Comparison of ENCODE assay signal across 1 cellular context in the genomic region with DNA sequence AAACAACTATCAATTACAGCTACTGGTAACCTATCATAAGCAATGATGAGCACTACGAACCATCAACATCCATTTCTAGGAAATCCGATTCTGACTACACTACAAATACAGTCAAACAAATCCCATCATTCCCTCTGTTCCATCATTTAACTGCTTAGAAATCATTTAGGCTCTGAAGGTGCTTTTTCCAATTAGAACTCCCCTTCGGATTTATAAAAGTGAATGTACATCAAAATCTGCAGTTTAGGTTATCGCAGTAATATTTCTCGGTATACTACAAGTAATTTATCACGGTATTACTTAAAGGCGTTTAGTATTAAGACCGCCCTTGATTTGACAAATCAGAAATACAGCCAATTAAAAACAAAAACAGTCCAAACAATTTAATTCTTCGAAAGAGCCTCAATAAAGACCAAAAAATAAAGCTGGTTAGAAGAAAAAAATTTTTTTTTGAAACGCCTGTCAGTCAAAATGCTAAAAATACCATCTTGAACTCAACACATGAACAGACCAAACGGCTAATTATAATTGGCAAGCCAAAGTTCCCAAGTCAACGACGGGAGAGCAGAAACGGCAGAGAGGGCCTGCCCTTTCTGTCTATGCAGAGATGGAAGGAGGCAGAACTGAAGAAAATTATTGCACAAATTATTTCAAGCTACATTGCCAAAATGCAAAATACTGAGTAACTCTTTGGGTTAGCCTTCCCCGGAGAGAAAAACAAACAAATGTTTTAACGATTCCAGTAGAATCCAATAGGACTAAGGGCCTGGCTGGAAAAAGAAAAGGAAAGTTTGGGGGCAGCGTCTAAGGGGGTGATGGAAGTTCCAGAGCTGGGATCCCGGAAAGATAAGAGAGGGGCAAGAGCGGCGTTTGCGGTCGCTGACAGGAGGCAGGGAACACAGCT.
A peak's percentile ranks its signal among the peaks of the same experiment; 100 is the strongest.
TF ChIP-seq lines count a peak whose summit lies in the region.

No MANE protein-coding gene starts in this region.

TF ChIP-seq in HepG2, 621 proteins besides CTCF, POLR2A, EP300 and RAD21 (continued from another document and continues in another):
- TF ChIP-seq, protein P1, sequence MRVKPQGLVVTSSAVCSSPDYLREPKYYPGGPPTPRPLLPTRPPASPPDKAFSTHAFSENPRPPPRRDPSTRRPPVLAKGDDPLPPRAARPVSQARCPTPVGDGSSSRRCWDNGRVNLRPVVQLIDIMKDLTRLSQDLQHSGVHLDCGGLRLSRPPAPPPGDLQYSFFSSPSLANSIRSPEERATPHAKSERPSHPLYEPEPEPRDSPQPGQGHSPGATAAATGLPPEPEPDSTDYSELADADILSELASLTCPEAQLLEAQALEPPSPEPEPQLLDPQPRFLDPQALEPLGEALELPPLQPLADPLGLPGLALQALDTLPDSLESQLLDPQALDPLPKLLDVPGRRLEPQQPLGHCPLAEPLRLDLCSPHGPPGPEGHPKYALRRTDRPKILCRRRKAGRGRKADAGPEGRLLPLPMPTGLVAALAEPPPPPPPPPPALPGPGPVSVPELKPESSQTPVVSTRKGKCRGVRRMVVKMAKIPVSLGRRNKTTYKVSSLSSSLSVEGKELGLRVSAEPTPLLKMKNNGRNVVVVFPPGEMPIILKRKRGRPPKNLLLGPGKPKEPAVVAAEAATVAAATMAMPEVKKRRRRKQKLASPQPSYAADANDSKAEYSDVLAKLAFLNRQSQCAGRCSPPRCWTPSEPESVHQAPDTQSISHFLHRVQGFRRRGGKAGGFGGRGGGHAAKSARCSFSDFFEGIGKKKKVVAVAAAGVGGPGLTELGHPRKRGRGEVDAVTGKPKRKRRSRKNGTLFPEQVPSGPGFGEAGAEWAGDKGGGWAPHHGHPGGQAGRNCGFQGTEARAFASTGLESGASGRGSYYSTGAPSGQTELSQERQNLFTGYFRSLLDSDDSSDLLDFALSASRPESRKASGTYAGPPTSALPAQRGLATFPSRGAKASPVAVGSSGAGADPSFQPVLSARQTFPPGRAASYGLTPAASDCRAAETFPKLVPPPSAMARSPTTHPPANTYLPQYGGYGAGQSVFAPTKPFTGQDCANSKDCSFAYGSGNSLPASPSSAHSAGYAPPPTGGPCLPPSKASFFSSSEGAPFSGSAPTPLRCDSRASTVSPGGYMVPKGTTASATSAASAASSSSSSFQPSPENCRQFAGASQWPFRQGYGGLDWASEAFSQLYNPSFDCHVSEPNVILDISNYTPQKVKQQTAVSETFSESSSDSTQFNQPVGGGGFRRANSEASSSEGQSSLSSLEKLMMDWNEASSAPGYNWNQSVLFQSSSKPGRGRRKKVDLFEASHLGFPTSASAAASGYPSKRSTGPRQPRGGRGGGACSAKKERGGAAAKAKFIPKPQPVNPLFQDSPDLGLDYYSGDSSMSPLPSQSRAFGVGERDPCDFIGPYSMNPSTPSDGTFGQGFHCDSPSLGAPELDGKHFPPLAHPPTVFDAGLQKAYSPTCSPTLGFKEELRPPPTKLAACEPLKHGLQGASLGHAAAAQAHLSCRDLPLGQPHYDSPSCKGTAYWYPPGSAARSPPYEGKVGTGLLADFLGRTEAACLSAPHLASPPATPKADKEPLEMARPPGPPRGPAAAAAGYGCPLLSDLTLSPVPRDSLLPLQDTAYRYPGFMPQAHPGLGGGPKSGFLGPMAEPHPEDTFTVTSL (CRISPR knock-in tag; IDR thresholded peaks at IDR 0.05; ENCODE audit: borderline replicate concordance), result peak; percentile 33; the same call in 1 of the 2 replicates
- TF ChIP-seq, protein P2, sequence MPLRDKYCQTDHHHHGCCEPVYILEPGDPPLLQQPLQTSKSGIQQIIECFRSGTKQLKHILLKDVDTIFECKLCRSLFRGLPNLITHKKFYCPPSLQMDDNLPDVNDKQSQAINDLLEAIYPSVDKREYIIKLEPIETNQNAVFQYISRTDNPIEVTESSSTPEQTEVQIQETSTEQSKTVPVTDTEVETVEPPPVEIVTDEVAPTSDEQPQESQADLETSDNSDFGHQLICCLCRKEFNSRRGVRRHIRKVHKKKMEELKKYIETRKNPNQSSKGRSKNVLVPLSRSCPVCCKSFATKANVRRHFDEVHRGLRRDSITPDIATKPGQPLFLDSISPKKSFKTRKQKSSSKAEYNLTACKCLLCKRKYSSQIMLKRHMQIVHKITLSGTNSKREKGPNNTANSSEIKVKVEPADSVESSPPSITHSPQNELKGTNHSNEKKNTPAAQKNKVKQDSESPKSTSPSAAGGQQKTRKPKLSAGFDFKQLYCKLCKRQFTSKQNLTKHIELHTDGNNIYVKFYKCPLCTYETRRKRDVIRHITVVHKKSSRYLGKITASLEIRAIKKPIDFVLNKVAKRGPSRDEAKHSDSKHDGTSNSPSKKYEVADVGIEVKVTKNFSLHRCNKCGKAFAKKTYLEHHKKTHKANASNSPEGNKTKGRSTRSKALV (CRISPR knock-in tag; IDR thresholded peaks at IDR 0.05), result 0 out of 2 replicates have a peak, but pooled peaks have one; percentile 40
- TF ChIP-seq ZSCAN31 (CRISPR knock-in tag; IDR thresholded peaks at IDR 0.05; ENCODE audit: low read depth) (no peak), ZNF30 (CRISPR knock-in tag; IDR thresholded peaks at IDR 0.05) (no peak; the same call in 1 of the 2 replicates), ZBTB21 (CRISPR knock-in tag; IDR thresholded peaks at IDR 0.05) (no peak), MEF2D (CRISPR knock-in tag; IDR thresholded peaks at IDR 0.05) (no peak), NFIC (IDR thresholded peaks at IDR 0.05; ENCODE audit: low read length) (peak; percentile 50; the same call in 1 of the 2 replicates), CBX2 (IDR thresholded peaks at IDR 0.05; ENCODE audit: low read depth, low read length) (no peak), CBX2 (CRISPR knock-in tag; IDR thresholded peaks at IDR 0.05; ENCODE audit: low read depth) (no peak), ZNF883 (CRISPR knock-in tag; IDR thresholded peaks at IDR 0.05; ENCODE audit: not compliant biosample characterization) (no peak), TP53 (CRISPR knock-in tag; conservative IDR thresholded peaks at IDR 0.05) (peak; percentile 69; the same call in 1 of the 2 replicates), ZNF282 (IDR thresholded peaks at IDR 0.05; ENCODE audit: partially characterized antibody) (no peak), ZNF468 (CRISPR knock-in tag; IDR thresholded peaks at IDR 0.05) (no peak), SALL1 (CRISPR knock-in tag; IDR thresholded peaks at IDR 0.05) (no peak), KLF12 (CRISPR knock-in tag; IDR thresholded peaks at IDR 0.05; ENCODE audit: borderline replicate concordance) (peak; percentile 33; the same call in 1 of the 2 replicates), NKX3-1 (CRISPR knock-in tag; IDR thresholded peaks at IDR 0.05) (peak; percentile 63; the same call in 1 of the 2 replicates), HIVEP1 (CRISPR knock-in tag; IDR thresholded peaks at IDR 0.05) (no peak), BCL6 (CRISPR knock-in tag; IDR thresholded peaks at IDR 0.05) (peak; percentile 82), SKI (IDR thresholded peaks at IDR 0.05; ENCODE audit: partially characterized antibody) (no peak), SP2 (CRISPR knock-in tag; IDR thresholded peaks at IDR 0.05) (no peak)
- TF ChIP-seq, protein P3, sequence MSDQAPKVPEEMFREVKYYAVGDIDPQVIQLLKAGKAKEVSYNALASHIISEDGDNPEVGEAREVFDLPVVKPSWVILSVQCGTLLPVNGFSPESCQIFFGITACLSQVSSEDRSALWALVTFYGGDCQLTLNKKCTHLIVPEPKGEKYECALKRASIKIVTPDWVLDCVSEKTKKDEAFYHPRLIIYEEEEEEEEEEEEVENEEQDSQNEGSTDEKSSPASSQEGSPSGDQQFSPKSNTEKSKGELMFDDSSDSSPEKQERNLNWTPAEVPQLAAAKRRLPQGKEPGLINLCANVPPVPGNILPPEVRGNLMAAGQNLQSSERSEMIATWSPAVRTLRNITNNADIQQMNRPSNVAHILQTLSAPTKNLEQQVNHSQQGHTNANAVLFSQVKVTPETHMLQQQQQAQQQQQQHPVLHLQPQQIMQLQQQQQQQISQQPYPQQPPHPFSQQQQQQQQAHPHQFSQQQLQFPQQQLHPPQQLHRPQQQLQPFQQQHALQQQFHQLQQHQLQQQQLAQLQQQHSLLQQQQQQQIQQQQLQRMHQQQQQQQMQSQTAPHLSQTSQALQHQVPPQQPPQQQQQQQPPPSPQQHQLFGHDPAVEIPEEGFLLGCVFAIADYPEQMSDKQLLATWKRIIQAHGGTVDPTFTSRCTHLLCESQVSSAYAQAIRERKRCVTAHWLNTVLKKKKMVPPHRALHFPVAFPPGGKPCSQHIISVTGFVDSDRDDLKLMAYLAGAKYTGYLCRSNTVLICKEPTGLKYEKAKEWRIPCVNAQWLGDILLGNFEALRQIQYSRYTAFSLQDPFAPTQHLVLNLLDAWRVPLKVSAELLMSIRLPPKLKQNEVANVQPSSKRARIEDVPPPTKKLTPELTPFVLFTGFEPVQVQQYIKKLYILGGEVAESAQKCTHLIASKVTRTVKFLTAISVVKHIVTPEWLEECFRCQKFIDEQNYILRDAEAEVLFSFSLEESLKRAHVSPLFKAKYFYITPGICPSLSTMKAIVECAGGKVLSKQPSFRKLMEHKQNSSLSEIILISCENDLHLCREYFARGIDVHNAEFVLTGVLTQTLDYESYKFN (CRISPR knock-in tag; conservative IDR thresholded peaks at IDR 0.05), result no peak
- TF ChIP-seq, protein P4, sequence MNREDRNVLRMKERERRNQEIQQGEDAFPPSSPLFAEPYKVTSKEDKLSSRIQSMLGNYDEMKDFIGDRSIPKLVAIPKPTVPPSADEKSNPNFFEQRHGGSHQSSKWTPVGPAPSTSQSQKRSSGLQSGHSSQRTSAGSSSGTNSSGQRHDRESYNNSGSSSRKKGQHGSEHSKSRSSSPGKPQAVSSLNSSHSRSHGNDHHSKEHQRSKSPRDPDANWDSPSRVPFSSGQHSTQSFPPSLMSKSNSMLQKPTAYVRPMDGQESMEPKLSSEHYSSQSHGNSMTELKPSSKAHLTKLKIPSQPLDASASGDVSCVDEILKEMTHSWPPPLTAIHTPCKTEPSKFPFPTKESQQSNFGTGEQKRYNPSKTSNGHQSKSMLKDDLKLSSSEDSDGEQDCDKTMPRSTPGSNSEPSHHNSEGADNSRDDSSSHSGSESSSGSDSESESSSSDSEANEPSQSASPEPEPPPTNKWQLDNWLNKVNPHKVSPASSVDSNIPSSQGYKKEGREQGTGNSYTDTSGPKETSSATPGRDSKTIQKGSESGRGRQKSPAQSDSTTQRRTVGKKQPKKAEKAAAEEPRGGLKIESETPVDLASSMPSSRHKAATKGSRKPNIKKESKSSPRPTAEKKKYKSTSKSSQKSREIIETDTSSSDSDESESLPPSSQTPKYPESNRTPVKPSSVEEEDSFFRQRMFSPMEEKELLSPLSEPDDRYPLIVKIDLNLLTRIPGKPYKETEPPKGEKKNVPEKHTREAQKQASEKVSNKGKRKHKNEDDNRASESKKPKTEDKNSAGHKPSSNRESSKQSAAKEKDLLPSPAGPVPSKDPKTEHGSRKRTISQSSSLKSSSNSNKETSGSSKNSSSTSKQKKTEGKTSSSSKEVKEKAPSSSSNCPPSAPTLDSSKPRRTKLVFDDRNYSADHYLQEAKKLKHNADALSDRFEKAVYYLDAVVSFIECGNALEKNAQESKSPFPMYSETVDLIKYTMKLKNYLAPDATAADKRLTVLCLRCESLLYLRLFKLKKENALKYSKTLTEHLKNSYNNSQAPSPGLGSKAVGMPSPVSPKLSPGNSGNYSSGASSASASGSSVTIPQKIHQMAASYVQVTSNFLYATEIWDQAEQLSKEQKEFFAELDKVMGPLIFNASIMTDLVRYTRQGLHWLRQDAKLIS (CRISPR knock-in tag; IDR thresholded peaks at IDR 0.05), result peak; percentile 49; the same call in 1 of the 2 replicates
- TF ChIP-seq, protein P5, sequence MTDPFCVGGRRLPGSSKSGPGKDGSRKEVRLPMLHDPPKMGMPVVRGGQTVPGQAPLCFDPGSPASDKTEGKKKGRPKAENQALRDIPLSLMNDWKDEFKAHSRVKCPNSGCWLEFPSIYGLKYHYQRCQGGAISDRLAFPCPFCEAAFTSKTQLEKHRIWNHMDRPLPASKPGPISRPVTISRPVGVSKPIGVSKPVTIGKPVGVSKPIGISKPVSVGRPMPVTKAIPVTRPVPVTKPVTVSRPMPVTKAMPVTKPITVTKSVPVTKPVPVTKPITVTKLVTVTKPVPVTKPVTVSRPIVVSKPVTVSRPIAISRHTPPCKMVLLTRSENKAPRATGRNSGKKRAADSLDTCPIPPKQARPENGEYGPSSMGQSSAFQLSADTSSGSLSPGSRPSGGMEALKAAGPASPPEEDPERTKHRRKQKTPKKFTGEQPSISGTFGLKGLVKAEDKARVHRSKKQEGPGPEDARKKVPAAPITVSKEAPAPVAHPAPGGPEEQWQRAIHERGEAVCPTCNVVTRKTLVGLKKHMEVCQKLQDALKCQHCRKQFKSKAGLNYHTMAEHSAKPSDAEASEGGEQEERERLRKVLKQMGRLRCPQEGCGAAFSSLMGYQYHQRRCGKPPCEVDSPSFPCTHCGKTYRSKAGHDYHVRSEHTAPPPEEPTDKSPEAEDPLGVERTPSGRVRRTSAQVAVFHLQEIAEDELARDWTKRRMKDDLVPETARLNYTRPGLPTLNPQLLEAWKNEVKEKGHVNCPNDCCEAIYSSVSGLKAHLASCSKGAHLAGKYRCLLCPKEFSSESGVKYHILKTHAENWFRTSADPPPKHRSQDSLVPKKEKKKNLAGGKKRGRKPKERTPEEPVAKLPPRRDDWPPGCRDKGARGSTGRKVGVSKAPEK (CRISPR knock-in tag; IDR thresholded peaks at IDR 0.05; ENCODE audit: borderline replicate concordance), result 0 out of 2 replicates have a peak, but pooled peaks have one; percentile 27
- TF ChIP-seq, protein P6, sequence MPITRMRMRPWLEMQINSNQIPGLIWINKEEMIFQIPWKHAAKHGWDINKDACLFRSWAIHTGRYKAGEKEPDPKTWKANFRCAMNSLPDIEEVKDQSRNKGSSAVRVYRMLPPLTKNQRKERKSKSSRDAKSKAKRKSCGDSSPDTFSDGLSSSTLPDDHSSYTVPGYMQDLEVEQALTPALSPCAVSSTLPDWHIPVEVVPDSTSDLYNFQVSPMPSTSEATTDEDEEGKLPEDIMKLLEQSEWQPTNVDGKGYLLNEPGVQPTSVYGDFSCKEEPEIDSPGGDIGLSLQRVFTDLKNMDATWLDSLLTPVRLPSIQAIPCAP (CRISPR knock-in tag; IDR thresholded peaks at IDR 0.05; ENCODE audit: low read depth), result no peak
- TF ChIP-seq, protein P7, sequence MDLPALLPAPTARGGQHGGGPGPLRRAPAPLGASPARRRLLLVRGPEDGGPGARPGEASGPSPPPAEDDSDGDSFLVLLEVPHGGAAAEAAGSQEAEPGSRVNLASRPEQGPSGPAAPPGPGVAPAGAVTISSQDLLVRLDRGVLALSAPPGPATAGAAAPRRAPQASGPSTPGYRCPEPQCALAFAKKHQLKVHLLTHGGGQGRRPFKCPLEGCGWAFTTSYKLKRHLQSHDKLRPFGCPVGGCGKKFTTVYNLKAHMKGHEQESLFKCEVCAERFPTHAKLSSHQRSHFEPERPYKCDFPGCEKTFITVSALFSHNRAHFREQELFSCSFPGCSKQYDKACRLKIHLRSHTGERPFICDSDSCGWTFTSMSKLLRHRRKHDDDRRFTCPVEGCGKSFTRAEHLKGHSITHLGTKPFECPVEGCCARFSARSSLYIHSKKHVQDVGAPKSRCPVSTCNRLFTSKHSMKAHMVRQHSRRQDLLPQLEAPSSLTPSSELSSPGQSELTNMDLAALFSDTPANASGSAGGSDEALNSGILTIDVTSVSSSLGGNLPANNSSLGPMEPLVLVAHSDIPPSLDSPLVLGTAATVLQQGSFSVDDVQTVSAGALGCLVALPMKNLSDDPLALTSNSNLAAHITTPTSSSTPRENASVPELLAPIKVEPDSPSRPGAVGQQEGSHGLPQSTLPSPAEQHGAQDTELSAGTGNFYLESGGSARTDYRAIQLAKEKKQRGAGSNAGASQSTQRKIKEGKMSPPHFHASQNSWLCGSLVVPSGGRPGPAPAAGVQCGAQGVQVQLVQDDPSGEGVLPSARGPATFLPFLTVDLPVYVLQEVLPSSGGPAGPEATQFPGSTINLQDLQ (CRISPR knock-in tag; IDR thresholded peaks at IDR 0.05), result no peak
- TF ChIP-seq, protein P8, sequence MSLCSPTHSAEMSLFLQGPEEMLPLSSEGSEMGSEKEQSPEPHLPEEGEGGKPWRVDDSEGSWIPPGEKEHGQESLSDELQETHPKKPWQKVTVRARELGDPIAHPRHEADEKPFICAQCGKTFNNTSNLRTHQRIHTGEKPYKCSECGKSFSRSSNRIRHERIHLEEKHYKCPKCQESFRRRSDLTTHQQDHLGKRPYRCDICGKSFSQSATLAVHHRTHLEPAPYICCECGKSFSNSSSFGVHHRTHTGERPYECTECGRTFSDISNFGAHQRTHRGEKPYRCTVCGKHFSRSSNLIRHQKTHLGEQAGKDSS (CRISPR knock-in tag; IDR thresholded peaks at IDR 0.05; ENCODE audit: borderline replicate concordance, low read depth), result 0 out of 2 replicates have a peak, but pooled peaks have one; percentile 22
